In the genomic region with DNA sequence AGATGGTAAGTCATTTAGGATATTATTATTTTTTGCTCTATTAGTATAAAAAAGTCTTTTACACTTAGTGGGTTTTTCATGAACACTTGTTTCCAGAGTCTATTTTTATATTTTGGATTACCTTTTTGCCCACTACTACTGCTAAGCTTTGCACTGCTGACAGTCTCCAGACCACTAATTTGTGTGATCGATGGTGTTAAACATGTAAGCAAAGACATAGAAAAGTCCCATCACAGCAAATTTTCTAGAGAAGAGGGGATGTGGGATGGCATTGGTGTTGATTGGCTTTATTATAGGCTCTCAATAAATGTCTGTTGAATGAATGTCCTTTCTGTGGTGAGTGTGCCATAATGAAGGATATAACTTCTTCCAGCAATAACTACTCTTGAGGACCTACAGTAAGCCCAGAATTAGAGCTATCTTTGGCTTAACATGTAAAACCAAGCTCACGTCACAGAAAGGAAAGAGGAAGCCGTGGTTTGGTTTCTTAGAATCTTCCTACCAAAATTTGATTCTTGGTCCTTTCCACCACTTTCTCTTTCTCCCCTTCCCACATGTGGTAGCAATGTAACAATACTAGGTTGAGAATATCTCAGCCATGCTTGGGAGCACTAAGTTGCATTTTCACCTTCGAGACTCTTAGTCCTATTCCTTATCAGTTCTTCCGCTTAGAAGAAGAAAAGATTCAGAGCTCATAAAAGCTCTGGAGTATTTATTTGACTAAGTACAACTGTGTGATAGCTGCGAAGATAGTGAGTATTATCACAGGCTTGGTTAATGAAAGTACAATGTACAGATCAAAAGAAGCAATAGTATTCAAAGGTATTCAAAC, we compare ENCODE assay signal across 9 cellular contexts.
DNase-seq lines count a peak whose midpoint lies in the region; ATAC-seq and TF ChIP-seq lines count a peak whose summit lies in the region.
"Had no signal": no experiment of that assay in that cellular context is flagged by ENCODE, and none has a peak within 500 bp of the region (broad histone marks: within the 10 kb centered on the region; RNA-seq: fewer than 3 reads in every experiment).

No MANE protein-coding gene starts in this region.

- peak overlapping the region; percentile 4 for H3K27ac ChIP-seq in CD4-positive, alpha-beta T cell (ENCODE audit: low read depth, low read length)

- DNase-seq in CD4-positive, alpha-beta T cell, result no peak
- no peak for DNase-seq in activated naive CD4-positive, alpha-beta T cell treated with anti-CD3 and anti-CD28 coated beads, Interleukin-2, amount 50 U/mL, for 72 hours (ENCODE audit: low spot score in 2 of 2)
- DNase-seq in GM13976 (ENCODE audit: low spot score), result no peak
- DNase-seq in globus pallidus (ENCODE audit: low spot score), result no peak
- DNase-seq: NCI-H82 had no signal

- peaks cover 6% of the 10 kb centered on the region for H3K4me1 Mint-ChIP-seq in CD4-positive, alpha-beta T cell (ENCODE audit: low read depth)

- no peaks in the 10 kb centered on the region for H3K9me3 Mint-ChIP-seq in CD4-positive, alpha-beta T cell
- H3K9me3 Mint-ChIP-seq in activated naive CD4-positive, alpha-beta T cell treated with anti-CD3 and anti-CD28 coated beads, Interleukin-2, amount 50 U/mL, for 72 hours, result no peaks in the 10 kb centered on the region

- CTCF ChIA-PET in CD4-positive, alpha-beta T cell (lab: Charles Lee), result no interaction called here

- no peaks in the 10 kb centered on the region for H3K36me3 Mint-ChIP-seq in CD4-positive, alpha-beta T cell (ENCODE audit: low read depth)
- H3K36me3 Mint-ChIP-seq in activated naive CD4-positive, alpha-beta T cell treated with anti-CD3 and anti-CD28 coated beads, Interleukin-2, amount 50 U/mL, for 72 hours, result peaks cover 0 to 28% of the 10 kb centered on the region in 2 donors

- intact Hi-C loops in CD4-positive, alpha-beta T cell (cut with DNase I, micrococcal nuclease), result no loop called here

- in situ Hi-C loops in GM13976 (cut with MboI; ENCODE audit: low sequenced_read_pairs, unreplicated experiment), result no loop called here

- peak overlapping the region; percentile 32 for H3K27ac Mint-ChIP-seq in CD4-positive, alpha-beta T cell
- peak overlapping the region; percentile 18 to 78 for H3K27ac Mint-ChIP-seq in activated naive CD4-positive, alpha-beta T cell treated with anti-CD3 and anti-CD28 coated beads, Interleukin-2, amount 50 U/mL, for 72 hours

- no peaks in the 10 kb centered on the region for H3K27me3 ChIP-seq in CD4-positive, alpha-beta T cell (ENCODE audit: control insufficient read depth, insufficient read depth, low read length)

- ATAC-seq in CD4-positive, alpha-beta T cell (ENCODE audit: poor library complexity), result peak; percentile 48
- ATAC-seq in GM19468 (IDR thresholded peaks at IDR 0.05; ENCODE audit: extremely low read depth, unreplicated experiment) (peak; percentile 28), HG03558 (IDR thresholded peaks at IDR 0.05; ENCODE audit: extremely low read depth, unreplicated experiment) (peak; percentile 28), HG03439 (IDR thresholded peaks at IDR 0.05; ENCODE audit: unreplicated experiment) (no peak), GM18520 (IDR thresholded peaks at IDR 0.05; ENCODE audit: unreplicated experiment) (no peak)
- ATAC-seq in activated naive CD4-positive, alpha-beta T cell treated with anti-CD3 and anti-CD28 coated beads, Interleukin-2, amount 50 U/mL, for 72 hours, result peak; percentile 97 to 99

- no peaks in the 10 kb centered on the region for H3K27me3 Mint-ChIP-seq in CD4-positive, alpha-beta T cell

- peak overlapping the region; percentile 50 for H3K4me3 Mint-ChIP-seq in CD4-positive, alpha-beta T cell

- POLR2A ChIA-PET in CD4-positive, alpha-beta T cell (lab: Charles Lee), result interaction anchor here (1.0 kb wide), 1 partner anchor 54 kb away, joined by 3 read pairs; no protein-coding TSS in a partner anchor

- H3K9me3 ChIP-seq in CD4-positive, alpha-beta T cell (ENCODE audit: control insufficient read depth, low read length), result no peaks in the 10 kb centered on the region

- no peak for TF ChIP-seq CTCF in CD4-positive, alpha-beta T cell (IDR thresholded peaks at IDR 0.05)
- TF ChIP-seq CTCF in GM13976 (IDR thresholded peaks at IDR 0.05; ENCODE audit: borderline replicate concordance, control extremely low read depth, extremely low read depth, insufficient read depth, missing control alignments), result no peak

Comparison
In these comparisons a context has a peak if more than half of its experiments do, and no peak if none do; other contexts are left out.
1. ATAC-seq: peak in CD4-positive, alpha-beta T cell (single experiment), GM19468 (single experiment), HG03558 (single experiment) and activated naive CD4-positive, alpha-beta T cell treated with anti-CD3 and anti-CD28 coated beads, Interleukin-2, amount 50 U/mL, for 72 hours (2 of 2); none in HG03439 (single experiment) and GM18520 (single experiment).